32 cellular contexts compared by ENCODE assay signal in the genomic region with DNA sequence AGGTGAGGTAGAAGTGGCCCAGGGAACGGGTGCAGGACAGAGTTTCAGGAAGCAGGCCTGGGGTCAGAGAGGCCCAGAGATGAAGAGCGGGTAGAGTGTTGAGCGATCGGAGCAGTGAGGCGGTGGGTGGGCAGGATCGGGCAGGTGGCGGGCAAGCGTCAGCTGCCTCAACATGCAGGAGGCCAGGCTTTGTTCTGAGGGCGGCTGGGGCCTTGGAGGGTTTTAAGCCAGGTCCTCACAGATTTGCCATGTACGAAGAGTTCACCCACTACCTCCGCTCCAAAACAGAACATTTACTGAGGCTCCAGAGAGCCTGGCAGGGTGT. TPM values are rescaled to one million over a fixed set of nuclear protein-coding genes. Genes with fewer than 3 reads are reported as not detected.
"Had no signal": no experiment of that assay in that cellular context is flagged by ENCODE, and none has a peak within 500 bp of the region (broad histone marks: within the 10 kb centered on the region; RNA-seq: fewer than 3 reads in every experiment).

No MANE protein-coding gene starts in this region.

- H3K27ac Mint-ChIP-seq: activated B cell treated with CpG ODN at 0.5 μM for 24 hours; activated CD8-positive, alpha-beta T cell treated with anti-CD3 and anti-CD28 coated beads for 36 hours; activated naive CD8-positive, alpha-beta T cell treated with anti-CD3 and anti-CD28 coated beads for 36 hours; activated T-cell treated with anti-CD3 and anti-CD28 coated beads, Interleukin-2, amount 50 U/mL, for 72 hours; activated T-helper 17 cell treated with anti-CD3 and anti-CD28 coated beads, Interleukin-2, amount 50 U/mL, for 72 hours had no signal

- H3K36me3 ChIP-seq: SJCRH30 had no signal

- H3K27me3 ChIP-seq: SJCRH30 had no signal

- H3K9me3 Mint-ChIP-seq: activated B cell treated with CpG ODN at 0.5 μM for 24 hours; activated CD8-positive, alpha-beta T cell treated with anti-CD3 and anti-CD28 coated beads for 36 hours; activated naive CD8-positive, alpha-beta T cell treated with anti-CD3 and anti-CD28 coated beads for 36 hours; activated T-cell treated with anti-CD3 and anti-CD28 coated beads, Interleukin-2, amount 50 U/mL, for 72 hours; activated T-helper 17 cell treated with anti-CD3 and anti-CD28 coated beads, Interleukin-2, amount 50 U/mL, for 72 hours had no signal

- ATAC-seq: activated CD8-positive, alpha-beta T cell treated with anti-CD3 and anti-CD28 coated beads for 36 hours; activated T-cell treated with anti-CD3 and anti-CD28 coated beads, Interleukin-2, amount 50 U/mL, for 72 hours; activated T-helper 17 cell treated with anti-CD3 and anti-CD28 coated beads, Interleukin-2, amount 50 U/mL, for 72 hours; Panc1 had no signal

- H3K4me3 ChIP-seq: SJCRH30, SK-N-MC had no signal

- DNase-seq: activated B cell treated with CpG ODN at 0.5 μM for 24 hours; activated CD4-positive, alpha-beta T cell treated with anti-CD3 and anti-CD28 coated beads for 1 hour; activated CD4-positive, alpha-beta T cell treated with anti-CD3 and anti-CD28 coated beads for 48 hours; activated CD8-positive, alpha-beta T cell treated with anti-CD3 and anti-CD28 coated beads for 36 hours; activated effector memory CD4-positive, alpha-beta T cell treated with anti-CD3 and anti-CD28 coated beads, Interleukin-2, amount 50 U/mL, for 16 hours; activated naive CD4-positive, alpha-beta T cell; activated naive CD4-positive, alpha-beta T cell treated with anti-CD3 and anti-CD28 coated beads, Interleukin-2, amount 50 U/mL, for 16 hours; activated naive CD8-positive, alpha-beta T cell treated with anti-CD3 and anti-CD28 coated beads for 36 hours; activated T-cell treated with anti-CD3 and anti-CD28 coated beads, Interleukin-2, amount 50 U/mL, for 1 hour; activated T-cell treated with anti-CD3 and anti-CD28 coated beads, Interleukin-2, amount 50 U/mL, for 72 hours; amniotic stem cell; aorta; Kasumi-1; KG1; MM.1S; MV-4-11; NCI-H1092; NCI-H1436 treated with DMSO at 0.1 percent for 48 hours; NCI-H1694 treated with DMSO at 0.1 percent for 48 hours; NCI-H2029; NCI-H345; NCI-H524 treated with DMSO at 0.1 percent for 48 hours; SHP77; SJCRH30; T1000 had no signal

- FAIRE-seq: TTC549 had no signal

- H3K4me3 Mint-ChIP-seq: activated B cell treated with CpG ODN at 0.5 μM for 24 hours; activated CD8-positive, alpha-beta T cell treated with anti-CD3 and anti-CD28 coated beads for 36 hours; activated naive CD8-positive, alpha-beta T cell treated with anti-CD3 and anti-CD28 coated beads for 36 hours; activated T-cell treated with anti-CD3 and anti-CD28 coated beads, Interleukin-2, amount 50 U/mL, for 72 hours; activated T-helper 17 cell treated with anti-CD3 and anti-CD28 coated beads, Interleukin-2, amount 50 U/mL, for 72 hours had no signal

- H3K36me3 Mint-ChIP-seq: activated naive CD8-positive, alpha-beta T cell treated with anti-CD3 and anti-CD28 coated beads for 36 hours had no signal

RNA-seq across cellular contexts. Expression of a gene that starts 29.4 kb away (rescaled TPM):
- total RNA-seq: activated B cell treated with CpG ODN at 0.5 μM for 24 hours; activated CD8-positive, alpha-beta memory T cell treated with anti-CD3 and anti-CD28 coated beads for 36 hours; activated CD8-positive, alpha-beta T cell treated with anti-CD3 and anti-CD28 coated beads for 36 hours; activated naive CD8-positive, alpha-beta T cell treated with anti-CD3 and anti-CD28 coated beads for 36 hours; activated T-helper 17 cell treated with anti-CD3 and anti-CD28 coated beads, Interleukin-2, amount 50 U/mL, for 72 hours; T-helper 1 cell treated with Interleukin-12 subunit alpha and Interleukin-12 subunit beta and Interleukin-4 antibody, amounts not matched to agents 30 ng/mL and 1 ng/mL, for 36 hours; T-helper 2 cell treated with Interferon-gamma antibody and Interleukin-4, amounts not matched to agents 100 ng/mL and 5 ng/mL, for 36 hours had no signal
